20 cellular contexts compared by ENCODE assay signal in the genomic region with DNA sequence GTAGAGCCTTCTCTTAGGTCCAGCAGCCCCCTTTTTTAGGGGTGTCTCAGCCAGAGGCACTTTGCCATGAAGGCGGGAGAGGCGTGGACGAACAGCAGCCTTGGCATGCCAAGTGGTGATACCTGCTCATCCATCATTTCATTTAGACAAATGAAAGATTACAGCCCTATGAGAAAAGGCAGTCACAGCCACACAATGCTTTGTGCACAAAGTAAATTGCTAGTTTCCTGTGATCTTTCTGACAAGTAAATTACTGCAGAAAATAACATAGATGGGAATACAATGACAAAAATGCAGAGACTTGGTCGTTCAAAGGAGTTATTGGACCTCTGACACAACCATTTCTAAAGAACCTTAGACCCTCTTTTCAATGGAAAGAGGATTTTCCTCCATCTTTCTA.
DNase-seq lines count a peak whose midpoint lies in the region; ATAC-seq and TF ChIP-seq lines count a peak whose summit lies in the region.
"Had no signal": no experiment of that assay in that cellular context is flagged by ENCODE, and none has a peak within 500 bp of the region (broad histone marks: within the 10 kb centered on the region; RNA-seq: fewer than 3 reads in every experiment).

No MANE protein-coding gene starts in this region.

- H2BK120ac ChIP-seq in trophoblast cell (ENCODE audit: insufficient read depth, low read length, poor library complexity) = no peak overlapping the region

- no peak overlapping the region for H3K27ac Mint-ChIP-seq in mesothelial cell of epicardium
- H3K27ac Mint-ChIP-seq: CD4-positive, alpha-beta T cell; HFFc6 had no signal

- H3K4me1 ChIP-seq in OCI-LY1 (ENCODE audit: insufficient read depth, low read length, severe bottlenecking) (peaks cover 9% of the 10 kb centered on the region), trophoblast cell (ENCODE audit: control insufficient read depth in 1 of 2, insufficient read depth in 2 of 2, low read length in 2 of 2) (peaks cover 9 to 12% of the 10 kb centered on the region in 2 experiments)
- H3K4me1 ChIP-seq: A549 had no signal

- peaks cover 3% of the 10 kb centered on the region for H3K36me3 Mint-ChIP-seq in mesothelial cell of epicardium

- no peak overlapping the region for H3K18ac ChIP-seq in trophoblast cell (ENCODE audit: low read length)

- H3K4me2 ChIP-seq in OCI-LY1 (ENCODE audit: low read length) (no peak overlapping the region), trophoblast cell (ENCODE audit: low read length) (no peak overlapping the region)
- H3K4me2 ChIP-seq: A549 had no signal

- peak in 2 of 3 experiments; percentile 17 to 67 for DNase-seq in NCI-H1417 (lab: John Stamatoyannopoulos, UW)
- DNase-seq in NCI-H1417 treated with DMSO at 0.1 percent for 48 hours (lab: John Stamatoyannopoulos, UW) = no peak
- DNase-seq in NCI-H2227 (lab: John Stamatoyannopoulos, UW; ENCODE audit: unreplicated experiment) = peak; percentile 94
- no peak for DNase-seq in trophoblast cell
- DNase-seq in omental fat pad (ENCODE audit: low spot score) = no peak
- DNase-seq in mesothelial cell of epicardium (ENCODE audit: low spot score in 2 of 2, unreplicated experiment in 2 of 2) = no peak
- DNase-seq in activated CD8-positive, alpha-beta memory T cell treated with anti-CD3 and anti-CD28 coated beads, Interleukin-2, amount 50 U/mL, for 48 hours = no peak
- DNase-seq: AML-193; CD4-positive, alpha-beta T cell; DMS153; GDM1; GOT3; H7; HFFc6 had no signal

- ATAC-seq in omental fat pad (ENCODE audit: low FRiP score) = no peak
- ATAC-seq: A549, HCT116 had no signal

- H3F3A ChIP-seq in OCI-LY1 (ENCODE audit: insufficient read depth, low read length) = no peaks in the 10 kb centered on the region

- peaks cover 38% of the 10 kb centered on the region for H3K4me1 Mint-ChIP-seq in mesothelial cell of epicardium

- no peak overlapping the region for H2AK5ac ChIP-seq in trophoblast cell (ENCODE audit: low read length)

- no peaks in the 10 kb centered on the region for H3K27me3 Mint-ChIP-seq in mesothelial cell of epicardium (ENCODE audit: low read depth)
- H3K27me3 Mint-ChIP-seq: CD4-positive, alpha-beta T cell had no signal

- H4K20me1 ChIP-seq in OCI-LY1 (ENCODE audit: insufficient read depth, low read length) = no peaks in the 10 kb centered on the region

- no peaks in the 10 kb centered on the region for H3K79me2 ChIP-seq in OCI-LY1 (ENCODE audit: insufficient read depth, low read length)
- H3K79me2 ChIP-seq in trophoblast cell (ENCODE audit: control insufficient read depth, insufficient read depth, low read length, poor library complexity) = no peaks in the 10 kb centered on the region

- no peak overlapping the region for H3K4me3 Mint-ChIP-seq in mesothelial cell of epicardium
- H3K4me3 Mint-ChIP-seq: CD4-positive, alpha-beta T cell; HFFc6 had no signal

- H3K9me3 ChIP-seq in OCI-LY1 (ENCODE audit: low read length) (no peaks in the 10 kb centered on the region), trophoblast cell (ENCODE audit: insufficient read depth, low read depth, low read length) (no peaks in the 10 kb centered on the region)
- H3K9me3 ChIP-seq: A549 had no signal

- WGBS in trophoblast cell (ENCODE audit: extremely low coverage, insufficient coverage, insufficient read length) = no CpG with 5 or more reads among the region's 4 CpGs

- H3K9me2 ChIP-seq in OCI-LY1 (ENCODE audit: low read depth, low read length) = no peaks in the 10 kb centered on the region

- H3K27ac ChIP-seq in OCI-LY1 (ENCODE audit: low read depth, low read length, poor library complexity, severe bottlenecking) = peak overlapping the region; percentile 79
- H3K27ac ChIP-seq in trophoblast cell (ENCODE audit: low read depth, low read length) = peak overlapping the region; percentile 17
- H3K27ac ChIP-seq: 22Rv1, A549, C4-2B, HL-60 had no signal

- no peak overlapping the region for H4K8ac ChIP-seq in trophoblast cell (ENCODE audit: low read depth, low read length)

- no peak overlapping the region for H3K14ac ChIP-seq in trophoblast cell (ENCODE audit: low read length)

- H3K4ac ChIP-seq in trophoblast cell (ENCODE audit: low read depth, low read length) = no peak overlapping the region

- no peaks in the 10 kb centered on the region for H3K9me3 Mint-ChIP-seq in mesothelial cell of epicardium
- H3K9me3 Mint-ChIP-seq: HFFc6 had no signal

- no peak overlapping the region for H2AFZ ChIP-seq in OCI-LY1 (ENCODE audit: low read length)
- H2AFZ ChIP-seq in trophoblast cell (ENCODE audit: insufficient read depth, low read length, poor library complexity) = no peak overlapping the region

- H4K91ac ChIP-seq in trophoblast cell (ENCODE audit: low read depth, low read length) = no peak overlapping the region

- H2BK12ac ChIP-seq in trophoblast cell (ENCODE audit: low read length) = no peak overlapping the region

- H3K23ac ChIP-seq in trophoblast cell (ENCODE audit: low read length) = no peak overlapping the region

- H3K9ac ChIP-seq in OCI-LY1 (ENCODE audit: low read length) (no peak overlapping the region), trophoblast cell (ENCODE audit: low read length) (no peak overlapping the region)

- peaks cover 2% of the 10 kb centered on the region for H3K79me1 ChIP-seq in trophoblast cell (ENCODE audit: low read length)

- TF ChIP-seq CTCF in OCI-LY1 (IDR thresholded peaks at IDR 0.05; ENCODE audit: low read length) = no peak
- no peak for TF ChIP-seq CTCF in omental fat pad (IDR thresholded peaks at IDR 0.05)
- TF ChIP-seq CTCF in mesothelial cell of epicardium (IDR thresholded peaks at IDR 0.05; ENCODE audit: unreplicated experiment) = no peak

- H3K4me3 ChIP-seq in OCI-LY1 (ENCODE audit: low read depth, low read length, poor library complexity, severe bottlenecking) (no peak overlapping the region), trophoblast cell (ENCODE audit: low read depth, low read length) (no peak overlapping the region)
- H3K4me3 ChIP-seq: A549 had no signal

- H3K36me3 ChIP-seq in OCI-LY1 (ENCODE audit: insufficient read depth, low read length) (no peaks in the 10 kb centered on the region), trophoblast cell (ENCODE audit: control insufficient read depth in 1 of 2, insufficient read depth in 2 of 2, low read length in 2 of 2) (no peaks in the 10 kb centered on the region)

- no peak overlapping the region for H4K12ac ChIP-seq in trophoblast cell (ENCODE audit: low read depth, low read length)

- H3K27me3 ChIP-seq in OCI-LY1 (ENCODE audit: insufficient read depth, low read length) (no peaks in the 10 kb centered on the region), trophoblast cell (ENCODE audit: insufficient read depth, low read length) (no peaks in the 10 kb centered on the region)

- H2BK5ac ChIP-seq in trophoblast cell (ENCODE audit: low read depth, low read length, poor library complexity) = no peak overlapping the region

Comparison
In these comparisons a context has a peak if more than half of its experiments do, and no peak if none do; other contexts are left out.
1. DNase-seq: peak in NCI-H1417 (2 of 3) and NCI-H2227 (single experiment); none in NCI-H1417 treated with DMSO at 0.1 percent for 48 hours (single experiment), trophoblast cell (0 of 2), omental fat pad (single experiment), mesothelial cell of epicardium (0 of 2) and activated CD8-positive, alpha-beta memory T cell treated with anti-CD3 and anti-CD28 coated beads, Interleukin-2, amount 50 U/mL, for 48 hours (single experiment).